ENCODE assay signal across 17 cellular contexts in the genomic region with DNA sequence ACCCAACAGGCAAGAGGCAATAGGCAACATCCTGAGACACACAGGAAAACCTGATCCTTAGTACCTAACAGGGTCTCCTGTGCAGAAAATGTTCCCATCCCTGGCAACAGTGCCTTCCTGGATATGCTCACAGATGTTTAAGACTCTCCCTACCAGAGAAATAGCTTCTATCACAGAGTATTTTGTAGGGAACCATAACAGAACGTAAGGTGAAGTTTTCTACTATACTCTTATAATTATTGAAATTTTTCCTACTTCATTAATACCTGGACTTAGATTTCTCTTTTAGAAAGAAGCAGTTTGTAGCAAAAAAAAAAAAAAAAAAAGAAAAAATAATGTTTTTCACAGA. TPM values are rescaled to one million over a fixed set of nuclear protein-coding genes. Genes with fewer than 3 reads are reported as not detected.
DNase-seq lines count a peak whose midpoint lies in the region; ATAC-seq, FAIRE-seq and TF ChIP-seq lines count a peak whose summit lies in the region.
"Had no signal": no experiment of that assay in that cellular context is flagged by ENCODE, and none has a peak within 500 bp of the region (broad histone marks: within the 10 kb centered on the region; RNA-seq: fewer than 3 reads in every experiment).

No MANE protein-coding gene starts in this region.

- POLR2A ChIA-PET in endothelial cell of umbilical vein (lab: Charles Lee) = no interaction called here

- H3K27ac ChIP-seq in HL-60 (replicated peaks) (peak overlapping the region; percentile 71), endothelial cell of umbilical vein (ENCODE audit: insufficient read depth, low read depth, low read length) (no peak overlapping the region), smooth muscle cell (ENCODE audit: low read depth) (no peak overlapping the region)
- H3K27ac ChIP-seq: right atrium auricular region, SK-N-MC had no signal

- no peak for TF ChIP-seq CTCF in HL-60 (IDR thresholded peaks at IDR 0.05; ENCODE audit: insufficient read depth, low read length)
- no peak for TF ChIP-seq CTCF in endothelial cell of umbilical vein (IDR thresholded peaks at IDR 0.05; ENCODE audit: extremely low read depth in 1 of 2, insufficient read depth in 1 of 2, low read depth in 1 of 2, low read length in 2 of 2)
- no peak for TF ChIP-seq CTCF in smooth muscle cell (IDR thresholded peaks at IDR 0.05; ENCODE audit: borderline replicate concordance, insufficient read depth, poor library complexity, severe bottlenecking)

- no peaks in the 10 kb centered on the region for H3K27me3 ChIP-seq in HL-60 (ENCODE audit: insufficient read depth, poor library complexity, severe bottlenecking)
- H3K27me3 ChIP-seq in endothelial cell of umbilical vein (ENCODE audit: control insufficient read depth in 2 of 2, insufficient read depth in 2 of 2, low read length in 2 of 2) = no peaks in the 10 kb centered on the region
- H3K27me3 ChIP-seq in smooth muscle cell (ENCODE audit: low read depth) = no peaks in the 10 kb centered on the region
- H3K27me3 ChIP-seq in MG63 = no peaks in the 10 kb centered on the region
- H3K27me3 ChIP-seq: right atrium auricular region had no signal

- H3K4me2 ChIP-seq in endothelial cell of umbilical vein (ENCODE audit: insufficient read depth, low read length) (no peak overlapping the region), smooth muscle cell (peak overlapping the region; percentile 49)

- peak; percentile 14 for ATAC-seq in GM18867 (IDR thresholded peaks at IDR 0.05; ENCODE audit: unreplicated experiment)
- ATAC-seq in GM21723 (IDR thresholded peaks at IDR 0.05; ENCODE audit: unreplicated experiment) = no peak

- no peaks in the 10 kb centered on the region for H3K9me1 ChIP-seq in endothelial cell of umbilical vein (replicated peaks; ENCODE audit: control insufficient read depth, extremely low read depth, insufficient read depth, low read length)

- DNase-seq in HL-60 (ENCODE audit: low read depth in 1 of 2, low spot score in 1 of 2) (no peak), endothelial cell of umbilical vein (ENCODE audit: low read depth, low spot score) (no peak), smooth muscle cell (lab: John Stamatoyannopoulos, UW; ENCODE audit: unreplicated experiment) (no peak), DMS 273 treated with DMSO at 0.1 percent for 48 hours (lab: John Stamatoyannopoulos, UW) (no peak), MG63 (no peak)
- DNase-seq: activated naive CD4-positive, alpha-beta T cell treated with anti-CD3 and anti-CD28 coated beads, Interleukin-2, amount 50 U/mL, for 16 hours; glutamatergic neuron; naive thymus-derived CD4-positive, alpha-beta T cell; NCI-H2171; stimulated activated CD4-positive, alpha-beta T cell treated with anti-CD3 and anti-CD28 coated beads, Interleukin-2, amount 100 ng/mL, for 48 hours had no signal

- no peak for TF ChIP-seq POLR2A in endothelial cell of umbilical vein (IDR thresholded peaks at IDR 0.05; ENCODE audit: low read depth, low read length)

- H3K4me1 ChIP-seq in endothelial cell of umbilical vein (ENCODE audit: control insufficient read depth, extremely low read depth, insufficient read depth, low read length) = peaks cover 26% of the 10 kb centered on the region
- peaks cover 8% of the 10 kb centered on the region for H3K4me1 ChIP-seq in smooth muscle cell (ENCODE audit: low read depth)
- H3K4me1 ChIP-seq: right atrium auricular region had no signal

- no peak for FAIRE-seq in endothelial cell of umbilical vein (lab: Jason Lieb, UNC)
- FAIRE-seq: HTR-8/SVneo had no signal

- dilution Hi-C loops in endothelial cell of umbilical vein (cut with MboI; ENCODE audit: extremely low pct_ligation_motif_present, low sequenced_read_pairs) = no loop called here

- H2AFZ ChIP-seq in endothelial cell of umbilical vein (ENCODE audit: low read depth, low read length) (peak overlapping the region; percentile 69), smooth muscle cell (ENCODE audit: low read depth) (peak overlapping the region; percentile 84)

- H3F3A ChIP-seq in smooth muscle cell (ENCODE audit: low read depth) = peaks cover 4% of the 10 kb centered on the region

- H3K36me3 ChIP-seq in endothelial cell of umbilical vein (ENCODE audit: control insufficient read depth in 2 of 2, extremely low read depth in 1 of 2, insufficient read depth in 2 of 2, low read length in 2 of 2) = no peaks in the 10 kb centered on the region
- H3K36me3 ChIP-seq in smooth muscle cell (ENCODE audit: low read depth) = no peaks in the 10 kb centered on the region
- no peaks in the 10 kb centered on the region for H3K36me3 ChIP-seq in MG63
- H3K36me3 ChIP-seq: right atrium auricular region had no signal

- CTCF ChIA-PET in endothelial cell of umbilical vein (lab: Charles Lee) = interaction anchor here (0.6 to 7.6 kb wide), 20 partner anchors 30 to 978 kb away, joined by 3 to 183 read pairs (median 5); partner anchors contain the start of gene PHF3

- no peaks in the 10 kb centered on the region for H3K79me2 ChIP-seq in endothelial cell of umbilical vein (ENCODE audit: control insufficient read depth, insufficient read depth, low read length)
- H3K79me2 ChIP-seq in smooth muscle cell (ENCODE audit: low read depth) = no peaks in the 10 kb centered on the region

- H3K9me3 ChIP-seq in endothelial cell of umbilical vein (replicated peaks; ENCODE audit: control insufficient read depth, insufficient read depth, low read length) (no peaks in the 10 kb centered on the region), smooth muscle cell (replicated peaks; ENCODE audit: low read depth) (no peaks in the 10 kb centered on the region), MG63 (no peaks in the 10 kb centered on the region)
- H3K9me3 ChIP-seq: right atrium auricular region had no signal

- 97% methylated on average over 1 of the region's 1 CpG for WGBS in smooth muscle cell (ENCODE audit: low lambda C conversion rate)

- intact Hi-C loops in endothelial cell of umbilical vein (cut with micrococcal nuclease) = loop anchor here (2.0 kb wide), 1 partner anchor 450 kb away; no protein-coding TSS in a partner anchor

- H3K9ac ChIP-seq in endothelial cell of umbilical vein (replicated peaks; ENCODE audit: extremely low read depth, insufficient read depth, low read length) = no peak overlapping the region
- H3K9ac ChIP-seq in smooth muscle cell (ENCODE audit: low read depth) = no peak overlapping the region

- H4K20me1 ChIP-seq in endothelial cell of umbilical vein (replicated peaks; ENCODE audit: control insufficient read depth, extremely low read depth, insufficient read depth, low read length) (no peaks in the 10 kb centered on the region), smooth muscle cell (ENCODE audit: low read depth) (no peaks in the 10 kb centered on the region)

- BruUV-seq in endothelial cell of umbilical vein (replicated peaks; lab: Mats Ljungman, UMichigan) = no TSS peak

- H3K4me3 ChIP-seq in HL-60 (replicated peaks; ENCODE audit: insufficient read depth, low read length) = no peak overlapping the region
- H3K4me3 ChIP-seq in endothelial cell of umbilical vein (replicated peaks in 1 of 3; ENCODE audit: insufficient read depth in 1 of 3, low read depth in 1 of 3, low read length in 3 of 3) = no peak overlapping the region
- H3K4me3 ChIP-seq in smooth muscle cell = no peak overlapping the region
- no peak overlapping the region for H3K4me3 ChIP-seq in MG63
- H3K4me3 ChIP-seq: right atrium auricular region, SK-N-MC had no signal

TF ChIP-seq in endothelial cell of umbilical vein, 7 proteins besides CTCF, POLR2A, EP300 and RAD21:
- TF ChIP-seq FOS (IDR thresholded peaks at IDR 0.05; ENCODE audit: borderline replicate concordance, insufficient read depth, low read length) (no peak), JUN (IDR thresholded peaks at IDR 0.05; ENCODE audit: borderline replicate concordance, insufficient read depth, insufficient read length, low read depth) (no peak), EZH2 (IDR thresholded peaks at IDR 0.05; ENCODE audit: borderline replicate concordance, low read depth, low read length, severe bottlenecking) (no peak), POLR2AphosphoS5 (IDR thresholded peaks at IDR 0.05; ENCODE audit: insufficient read depth, low read depth, low read length) (no peak)

RNA-seq across cellular contexts. Expression of gene LGSN, which starts 33.5 kb away (rescaled TPM):
- total RNA-seq in endothelial cell of umbilical vein (not detected in 2 replicates), smooth muscle cell (0.18 TPM in 1 of 2 replicates, not detected in the other)
- polyA plus RNA-seq in endothelial cell of umbilical vein (not detected in 2 replicates), smooth muscle cell (not detected in 2 replicates)
- not detected in 2 replicates for polyA plus RNA-seq in endothelial cell of umbilical vein (2011; cell fraction: cytosol; rRNA removed)
- not detected in 2 replicates for polyA plus RNA-seq in endothelial cell of umbilical vein (2011; cell fraction: nucleus; rRNA removed)
- polyA plus RNA-seq in endothelial cell of umbilical vein (2012) = not detected in 2 replicates
- not detected in 2 replicates for polyA minus RNA-seq in endothelial cell of umbilical vein
- polyA minus RNA-seq in endothelial cell of umbilical vein (2011; cell fraction: cytosol; rRNA and poly(A)+ RNA removed) = 2.8 TPM
- not detected in 2 replicates for polyA minus RNA-seq in endothelial cell of umbilical vein (2011; cell fraction: nucleus; rRNA and poly(A)+ RNA removed)
- total RNA-seq in MG63 (2014; rRNA removed; shearing (Covaris generic); ENCODE audit: low replicate concordance) = not detected in 2 replicates
- total RNA-seq: kidney epithelial cell, right atrium auricular region, urinary bladder had no signal
- polyA plus RNA-seq: urinary bladder had no signal
